In the genomic region with DNA sequence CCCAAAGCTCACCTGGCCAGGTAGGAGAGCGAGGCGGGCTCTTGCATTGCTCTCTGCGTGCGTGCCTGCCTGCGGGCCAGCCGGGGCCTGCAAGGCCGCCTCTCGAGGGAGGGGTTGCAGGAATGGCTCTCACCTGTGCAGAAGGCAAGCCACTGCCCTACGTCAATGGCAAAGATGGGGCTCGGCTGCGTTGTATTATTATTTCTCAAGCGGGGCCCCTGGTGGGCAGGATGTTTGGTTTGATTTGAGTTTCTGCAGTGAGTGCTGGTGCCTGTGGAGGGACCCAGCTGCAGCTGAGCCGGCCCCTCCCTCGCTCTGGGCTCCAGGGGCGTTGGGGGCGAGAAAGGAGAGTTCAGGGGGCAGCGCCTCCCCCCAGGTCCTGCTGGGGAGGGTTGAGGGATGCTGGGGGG, we compare ENCODE assay signal across 11 cellular contexts.
DNase-seq lines count a peak whose midpoint lies in the region; ATAC-seq and TF ChIP-seq lines count a peak whose summit lies in the region.
"Had no signal": no experiment of that assay in that cellular context is flagged by ENCODE, and none has a peak within 500 bp of the region (broad histone marks: within the 10 kb centered on the region; RNA-seq: fewer than 3 reads in every experiment).

No MANE protein-coding gene starts in this region.

- H3K4me3 ChIP-seq in H7 (ENCODE audit: insufficient read depth, low read depth, low read length), result no peak overlapping the region
- peak overlapping the region; percentile 9 for H3K4me3 ChIP-seq in OCI-LY7 (ENCODE audit: low read depth, low read length, poor library complexity, severe bottlenecking)
- H3K4me3 ChIP-seq in sigmoid colon, result no peak overlapping the region
- H3K4me3 ChIP-seq in MG63, result no peak overlapping the region
- H3K4me3 ChIP-seq: ascending aorta, HAP-1 had no signal

- POLR2A ChIA-PET in OCI-LY7 (lab: Charles Lee), result interaction anchor here (2.5 kb wide), 1 partner anchor 17 kb away, joined by 10 read pairs; no protein-coding TSS in a partner anchor

- H3K27me3 ChIP-seq in H7 (ENCODE audit: control insufficient read depth, insufficient read depth, low read length) (no peaks in the 10 kb centered on the region), foreskin keratinocyte (no peaks in the 10 kb centered on the region), sigmoid colon (no peaks in the 10 kb centered on the region), MG63 (no peaks in the 10 kb centered on the region)
- H3K27me3 ChIP-seq: ascending aorta had no signal

- H3K9me3 Mint-ChIP-seq in activated CD8-positive, alpha-beta memory T cell treated with anti-CD3 and anti-CD28 coated beads, Interleukin-2, amount 10 ng/mL, durations not matched to agents 7 days and 5 days (ENCODE audit: low read depth), result no peaks in the 10 kb centered on the region

- H3K27me3 Mint-ChIP-seq in activated CD8-positive, alpha-beta memory T cell treated with anti-CD3 and anti-CD28 coated beads, Interleukin-2, amount 10 ng/mL, durations not matched to agents 7 days and 5 days, result no peaks in the 10 kb centered on the region

- peaks cover 45% of the 10 kb centered on the region for H3K4me1 Mint-ChIP-seq in activated CD8-positive, alpha-beta memory T cell treated with anti-CD3 and anti-CD28 coated beads, Interleukin-2, amount 10 ng/mL, durations not matched to agents 7 days and 5 days

- H3K79me2 ChIP-seq in OCI-LY7 (ENCODE audit: insufficient read depth, low read depth, low read length), result peaks cover 88% of the 10 kb centered on the region

- no peak overlapping the region for H3K4me3 Mint-ChIP-seq in activated CD8-positive, alpha-beta memory T cell treated with anti-CD3 and anti-CD28 coated beads, Interleukin-2, amount 10 ng/mL, durations not matched to agents 7 days and 5 days

- DNase-seq in H7, result peak; percentile 88
- DNase-seq in OCI-LY7 (ENCODE audit: low spot score), result peak; percentile 65
- DNase-seq in foreskin keratinocyte, result no peak
- DNase-seq in sigmoid colon, result no peak
- no peak for DNase-seq in MG63
- DNase-seq in activated CD8-positive, alpha-beta memory T cell treated with anti-CD3 and anti-CD28 coated beads, Interleukin-2, amount 10 ng/mL, durations not matched to agents 7 days and 5 days, result no peak
- no peak for DNase-seq in central memory CD4-positive, alpha-beta T cell
- DNase-seq: NCI-H2029 treated with DMSO at 0.1 percent for 48 hours, T-helper 2 cell had no signal

- no peak overlapping the region for H3K27ac Mint-ChIP-seq in activated CD8-positive, alpha-beta memory T cell treated with anti-CD3 and anti-CD28 coated beads, Interleukin-2, amount 10 ng/mL, durations not matched to agents 7 days and 5 days

- TF ChIP-seq POLR2A in sigmoid colon (IDR thresholded peaks at IDR 0.05), result no peak

- peak overlapping the region; percentile 57 for H3K27ac ChIP-seq in OCI-LY7 (ENCODE audit: low read depth, low read length, poor library complexity, severe bottlenecking)
- H3K27ac ChIP-seq in foreskin keratinocyte, result peak overlapping the region; percentile 89
- H3K27ac ChIP-seq in sigmoid colon, result peak overlapping the region; percentile 85 to 92 (median 91)
- H3K27ac ChIP-seq: ascending aorta had no signal

- peak overlapping the region; percentile 53 for H3K4me2 ChIP-seq in OCI-LY7 (ENCODE audit: low read length)

- H3K36me3 Mint-ChIP-seq in activated CD8-positive, alpha-beta memory T cell treated with anti-CD3 and anti-CD28 coated beads, Interleukin-2, amount 10 ng/mL, durations not matched to agents 7 days and 5 days, result peaks cover 33% of the 10 kb centered on the region

- H3K4me1 ChIP-seq in OCI-LY7 (ENCODE audit: insufficient read depth, low read length, poor library complexity, severe bottlenecking), result peaks cover 59% of the 10 kb centered on the region
- H3K4me1 ChIP-seq in foreskin keratinocyte, result peaks cover 38% of the 10 kb centered on the region
- peaks cover 3 to 97% (median 88%) of the 10 kb centered on the region in 4 donors for H3K4me1 ChIP-seq in sigmoid colon
- H3K4me1 ChIP-seq: HAP-1 had no signal

- H3K9me3 ChIP-seq in OCI-LY7 (ENCODE audit: low read length) (peaks cover 4% of the 10 kb centered on the region; the same call in 1 of the 2 replicates), sigmoid colon (no peaks in the 10 kb centered on the region), MG63 (no peaks in the 10 kb centered on the region)
- H3K9me3 ChIP-seq: ascending aorta, HAP-1 had no signal

- TF ChIP-seq EP300 in sigmoid colon (IDR thresholded peaks at IDR 0.05), result no peak

- 82 to 92% methylated on average over 17 of the region's 17 CpGs for WGBS in sigmoid colon, 2 donors

- intact Hi-C loops in OCI-LY7 (cut with micrococcal nuclease; ENCODE audit: unreplicated experiment) (loop anchor here (2.0 to 10.0 kb wide), 3 partner anchors 15 to 395 kb away; no protein-coding TSS in a partner anchor), sigmoid colon (cut with DNase I) (loop anchor here (5.0 kb wide), 1 partner anchor 107 kb away; no protein-coding TSS in a partner anchor)

- H3K9me2 ChIP-seq in OCI-LY7 (ENCODE audit: insufficient read depth, low read length), result no peaks in the 10 kb centered on the region

- no peak for ATAC-seq in foreskin keratinocyte
- ATAC-seq in activated CD8-positive, alpha-beta memory T cell treated with anti-CD3 and anti-CD28 coated beads, Interleukin-2, amount 10 ng/mL, durations not matched to agents 7 days and 5 days, result no peak

- CTCF ChIA-PET in OCI-LY7 (lab: Charles Lee; ENCODE audit: unreplicated experiment), result no interaction called here
- CTCF ChIA-PET in activated CD8-positive, alpha-beta memory T cell treated with anti-CD3 and anti-CD28 coated beads, Interleukin-2, amount 10 ng/mL, durations not matched to agents 7 days and 5 days (lab: Charles Lee), result interaction anchor here (2.1 kb wide), 1 partner anchor 50 kb away, joined by 5 read pairs; no protein-coding TSS in a partner anchor

- TF ChIP-seq CTCF in OCI-LY7 (conservative IDR thresholded peaks at IDR 0.05; ENCODE audit: low read length) (peak; percentile 37), foreskin keratinocyte (conservative IDR thresholded peaks at IDR 0.05) (no peak), sigmoid colon (IDR thresholded peaks at IDR 0.05) (no peak)

- H2AFZ ChIP-seq in OCI-LY7 (ENCODE audit: low read length), result no peak overlapping the region

- H4K20me1 ChIP-seq in OCI-LY7 (ENCODE audit: insufficient read depth, low read length), result no peaks in the 10 kb centered on the region

- BruUV-seq in OCI-LY7 (replicated peaks; lab: Mats Ljungman, UMichigan), result no TSS peak

- H3K36me3 ChIP-seq in H7 (replicated peaks; ENCODE audit: control insufficient read depth, insufficient read depth, low read length) (peaks cover 2% of the 10 kb centered on the region), OCI-LY7 (ENCODE audit: insufficient read depth, low read length) (peaks cover 86% of the 10 kb centered on the region), sigmoid colon (peaks cover 6 to 21% (median 17%) of the 10 kb centered on the region in 4 donors), MG63 (peaks cover 70% of the 10 kb centered on the region)

Comparison
In these comparisons a context has a peak if more than half of its experiments do, and no peak if none do; other contexts are left out.
1. DNase-seq: peak in H7 (single experiment) and OCI-LY7 (single experiment); none in foreskin keratinocyte (0 of 2), sigmoid colon (single experiment), MG63 (single experiment), activated CD8-positive, alpha-beta memory T cell treated with anti-CD3 and anti-CD28 coated beads, Interleukin-2, amount 10 ng/mL, durations not matched to agents 7 days and 5 days (single experiment) and central memory CD4-positive, alpha-beta T cell (single experiment).
2. Peak in every context shown above with its lines, with median percentiles within 50 percentile points of each other: H3K27ac ChIP-seq.